19 cellular contexts compared by ENCODE assay signal in the genomic region with DNA sequence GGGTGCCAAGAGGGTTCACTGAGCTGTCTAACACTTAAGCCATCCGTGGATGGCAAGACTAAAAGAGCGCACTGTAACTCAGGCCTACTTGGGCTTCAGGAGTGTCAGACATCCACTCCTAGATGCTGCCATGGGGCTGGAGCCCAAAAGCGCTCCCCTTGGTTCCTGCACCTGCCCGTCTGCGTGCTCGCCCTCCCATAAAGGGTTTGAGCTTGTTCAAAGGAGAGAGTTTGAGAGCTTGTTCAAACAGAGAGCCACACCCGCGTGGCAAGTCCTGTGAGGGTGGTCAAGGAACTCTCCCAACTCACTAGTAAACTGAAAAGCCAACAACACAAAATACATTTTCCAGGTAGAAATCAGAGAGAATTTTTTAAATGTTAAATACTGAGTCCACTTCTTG.
A peak's percentile ranks its signal among the peaks of the same experiment; 100 is the strongest.
DNase-seq lines count a peak whose midpoint lies in the region; ATAC-seq and TF ChIP-seq lines count a peak whose summit lies in the region.
"Had no signal": no experiment of that assay in that cellular context is flagged by ENCODE, and none has a peak within 500 bp of the region (broad histone marks: within the 10 kb centered on the region; RNA-seq: fewer than 3 reads in every experiment).

No MANE protein-coding gene starts in this region.

- H3K27ac Mint-ChIP-seq in GM23338 (no peak overlapping the region), WTC11 (no peak overlapping the region)
- no peak overlapping the region for H3K27ac Mint-ChIP-seq in stimulated activated memory B cell treated with anti-CD40 and anti-IgM and Interleukin-4, amounts not matched to agents 10 μg/mL and 1 μg/mL and 100 μg/mL, for 72 hours
- H3K27ac Mint-ChIP-seq: CD4-positive, CD25-positive, alpha-beta regulatory T cell; CD8-positive, alpha-beta memory T cell; HFFc6; IgD-negative memory B cell had no signal

- H2AK5ac ChIP-seq in mesendoderm (ENCODE audit: low read length): no peak overlapping the region

- no peaks in the 10 kb centered on the region for H3K9me3 ChIP-seq in left lung
- H3K9me3 ChIP-seq: BE2C had no signal

- peak overlapping the region; percentile 19 for H2AFZ ChIP-seq in GM23338
- H2AFZ ChIP-seq: GM23248 had no signal

- no peak overlapping the region for H3K4ac ChIP-seq in mesendoderm (ENCODE audit: low read depth, low read length)

- no peaks in the 10 kb centered on the region for H3K79me1 ChIP-seq in mesendoderm (ENCODE audit: low read length)

- no CpG with 5 or more reads among the region's 8 CpGs for WGBS in mesendoderm (ENCODE audit: extremely low coverage, insufficient coverage, low lambda C conversion rate)

- no peak overlapping the region for H3K56ac ChIP-seq in mesendoderm (ENCODE audit: low read length)

- TF ChIP-seq CTCF in GM23338 (conservative IDR thresholded peaks at IDR 0.05; ENCODE audit: low read depth in 2 of 2) (no peak), left lung (IDR thresholded peaks at IDR 0.05) (no peak), WTC11 (IDR thresholded peaks at IDR 0.05) (no peak)

- no peak overlapping the region for H4K5ac ChIP-seq in mesendoderm (ENCODE audit: low read length)

- no peaks in the 10 kb centered on the region for H4K20me1 ChIP-seq in GM23338 (replicated peaks; ENCODE audit: insufficient read depth)

- H3K4me1 ChIP-seq in GM23338 (ENCODE audit: insufficient read depth) (no peaks in the 10 kb centered on the region), left lung (peaks cover 0 to 10% of the 10 kb centered on the region in 2 donors), mesendoderm (ENCODE audit: control insufficient read depth, low read depth, low read length) (no peaks in the 10 kb centered on the region)
- H3K4me1 ChIP-seq: BE2C had no signal

- H3K27me3 Mint-ChIP-seq in GM23338 (ENCODE audit: insufficient read depth, low read depth, poor library complexity) (no peaks in the 10 kb centered on the region), WTC11 (ENCODE audit: low read depth) (no peaks in the 10 kb centered on the region)
- no peaks in the 10 kb centered on the region for H3K27me3 Mint-ChIP-seq in stimulated activated memory B cell treated with anti-CD40 and anti-IgM and Interleukin-4, amounts not matched to agents 10 μg/mL and 1 μg/mL and 100 μg/mL, for 72 hours
- H3K27me3 Mint-ChIP-seq: CD4-positive, CD25-positive, alpha-beta regulatory T cell; CD8-positive, alpha-beta memory T cell; IgD-negative memory B cell had no signal

- H3K18ac ChIP-seq in mesendoderm (ENCODE audit: low read length): no peak overlapping the region

- POLR2A ChIA-PET in WTC11 (lab: Charles Lee): no interaction called here

- no peak overlapping the region for H4K8ac ChIP-seq in mesendoderm (ENCODE audit: low read depth, low read length)

- intact Hi-C loops in left lung (cut with DNase I): no loop called here

- H3K4me2 ChIP-seq in GM23338: no peak overlapping the region
- H3K4me2 ChIP-seq in mesendoderm (ENCODE audit: low read length): no peak overlapping the region

- CTCF ChIA-PET in WTC11 (lab: Charles Lee): interaction anchor here (1.5 kb wide), 1 partner anchor 9 kb away, joined by 11 read pairs; no protein-coding TSS in a partner anchor

- no peak overlapping the region for H3K27ac ChIP-seq in GM23338 (ENCODE audit: low read depth)
- no peak overlapping the region for H3K27ac ChIP-seq in left lung
- no peak overlapping the region for H3K27ac ChIP-seq in mesendoderm (ENCODE audit: low read depth, low read length)
- H3K27ac ChIP-seq: GM23248 had no signal

- DNase-seq in COLO668 (lab: John Stamatoyannopoulos, UW; ENCODE audit: unreplicated experiment) (peak; percentile 8), GM23338 (ENCODE audit: low spot score) (no peak), left lung (peak; percentile 32 to 69), WTC11 (ENCODE audit: low spot score) (no peak), mesendoderm (no peak)
- DNase-seq: ACHN; BE2C; C1 segment of cervical spinal cord; CD4-positive, CD25-positive, alpha-beta regulatory T cell; CD8-positive, alpha-beta memory T cell; DMS153; DMS79; GDM1; GM23248; HFFc6 had no signal

- no peaks in the 10 kb centered on the region for H3K9me2 ChIP-seq in GM23338 (ENCODE audit: insufficient read depth)

- no peak overlapping the region for H3K9ac ChIP-seq in mesendoderm (ENCODE audit: low read length)
- H3K9ac ChIP-seq: GM23248 had no signal

- no peaks in the 10 kb centered on the region for H3K27me3 ChIP-seq in GM23338 (ENCODE audit: insufficient read depth)
- H3K27me3 ChIP-seq in left lung: no peaks in the 10 kb centered on the region
- H3K27me3 ChIP-seq in mesendoderm (ENCODE audit: insufficient read depth, low read length, poor library complexity): no peaks in the 10 kb centered on the region
- H3K27me3 ChIP-seq: BE2C had no signal

- H2BK120ac ChIP-seq in mesendoderm (ENCODE audit: low read depth, low read length): no peak overlapping the region

- H3F3A ChIP-seq in GM23338 (replicated peaks; ENCODE audit: low read depth): no peaks in the 10 kb centered on the region

- no peaks in the 10 kb centered on the region for H3K9me3 Mint-ChIP-seq in GM23338
- no peaks in the 10 kb centered on the region for H3K9me3 Mint-ChIP-seq in stimulated activated memory B cell treated with anti-CD40 and anti-IgM and Interleukin-4, amounts not matched to agents 10 μg/mL and 1 μg/mL and 100 μg/mL, for 72 hours
- H3K9me3 Mint-ChIP-seq in WTC11: no peaks in the 10 kb centered on the region
- H3K9me3 Mint-ChIP-seq: HFFc6, IgD-negative memory B cell had no signal

- no peaks in the 10 kb centered on the region for H3K79me2 ChIP-seq in GM23338 (replicated peaks; ENCODE audit: insufficient read depth)
- H3K79me2 ChIP-seq in mesendoderm (ENCODE audit: control insufficient read depth, insufficient read depth, low read length): no peaks in the 10 kb centered on the region

- H3K4me1 Mint-ChIP-seq in GM23338 (0 out of 3 replicates have a peak, but pooled peaks cover 2% of the 10 kb centered on the region), WTC11 (0 out of 2 replicates have a peak, but pooled peaks cover 7% of the 10 kb centered on the region)
- H3K4me1 Mint-ChIP-seq in stimulated activated memory B cell treated with anti-CD40 and anti-IgM and Interleukin-4, amounts not matched to agents 10 μg/mL and 1 μg/mL and 100 μg/mL, for 72 hours: no peaks in the 10 kb centered on the region
- H3K4me1 Mint-ChIP-seq: CD4-positive, CD25-positive, alpha-beta regulatory T cell; CD8-positive, alpha-beta memory T cell; IgD-negative memory B cell had no signal

- H3K36me3 Mint-ChIP-seq in GM23338 (ENCODE audit: low read depth): no peaks in the 10 kb centered on the region
- H3K36me3 Mint-ChIP-seq in stimulated activated memory B cell treated with anti-CD40 and anti-IgM and Interleukin-4, amounts not matched to agents 10 μg/mL and 1 μg/mL and 100 μg/mL, for 72 hours: no peaks in the 10 kb centered on the region
- no peaks in the 10 kb centered on the region for H3K36me3 Mint-ChIP-seq in WTC11
- H3K36me3 Mint-ChIP-seq: CD4-positive, CD25-positive, alpha-beta regulatory T cell had no signal

- no peak overlapping the region for H3K23ac ChIP-seq in mesendoderm (ENCODE audit: low read length)

- H3K36me3 ChIP-seq in GM23338 (ENCODE audit: insufficient read depth): no peaks in the 10 kb centered on the region
- no peaks in the 10 kb centered on the region for H3K36me3 ChIP-seq in left lung
- no peaks in the 10 kb centered on the region for H3K36me3 ChIP-seq in mesendoderm (ENCODE audit: control insufficient read depth, insufficient read depth, low read length)
- H3K36me3 ChIP-seq: BE2C had no signal

- no peak overlapping the region for H2BK15ac ChIP-seq in mesendoderm (replicated peaks; ENCODE audit: low read depth)

- no peak overlapping the region for H2BK5ac ChIP-seq in mesendoderm (ENCODE audit: low read length)

- no peak overlapping the region for H3K4me3 Mint-ChIP-seq in GM23338
- no peak overlapping the region for H3K4me3 Mint-ChIP-seq in stimulated activated memory B cell treated with anti-CD40 and anti-IgM and Interleukin-4, amounts not matched to agents 10 μg/mL and 1 μg/mL and 100 μg/mL, for 72 hours
- no peak overlapping the region for H3K4me3 Mint-ChIP-seq in WTC11
- H3K4me3 Mint-ChIP-seq: CD4-positive, CD25-positive, alpha-beta regulatory T cell; CD8-positive, alpha-beta memory T cell; HFFc6; IgD-negative memory B cell had no signal

- H3K4me3 ChIP-seq in GM23338 (no peak overlapping the region), left lung (no peak overlapping the region), mesendoderm (ENCODE audit: low read length) (no peak overlapping the region)
- H3K4me3 ChIP-seq: GM23248 had no signal

- ATAC-seq in GM23338 (no peak), left lung (peak; percentile 76), WTC11 (no peak), HG03045 (IDR thresholded peaks at IDR 0.05; ENCODE audit: unreplicated experiment) (no peak)
- ATAC-seq in stimulated activated memory B cell treated with anti-CD40 and anti-IgM and Interleukin-4, amounts not matched to agents 10 μg/mL and 1 μg/mL and 100 μg/mL, for 72 hours: peak; percentile 27
- ATAC-seq: HCT116 had no signal

TF ChIP-seq in GM23338, 12 proteins besides CTCF, POLR2A, EP300 and RAD21 (continues in another document):
- TF ChIP-seq, protein P1, sequence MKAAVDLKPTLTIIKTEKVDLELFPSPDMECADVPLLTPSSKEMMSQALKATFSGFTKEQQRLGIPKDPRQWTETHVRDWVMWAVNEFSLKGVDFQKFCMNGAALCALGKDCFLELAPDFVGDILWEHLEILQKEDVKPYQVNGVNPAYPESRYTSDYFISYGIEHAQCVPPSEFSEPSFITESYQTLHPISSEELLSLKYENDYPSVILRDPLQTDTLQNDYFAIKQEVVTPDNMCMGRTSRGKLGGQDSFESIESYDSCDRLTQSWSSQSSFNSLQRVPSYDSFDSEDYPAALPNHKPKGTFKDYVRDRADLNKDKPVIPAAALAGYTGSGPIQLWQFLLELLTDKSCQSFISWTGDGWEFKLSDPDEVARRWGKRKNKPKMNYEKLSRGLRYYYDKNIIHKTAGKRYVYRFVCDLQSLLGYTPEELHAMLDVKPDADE (IDR thresholded peaks at IDR 0.05): no peak
- no peak for TF ChIP-seq NANOG (IDR thresholded peaks at IDR 0.05; ENCODE audit: borderline replicate concordance)
- no peak for TF ChIP-seq CREB1 (CRISPR knock-in tag; IDR thresholded peaks at IDR 0.05; ENCODE audit: low read depth)
- no peak for TF ChIP-seq POLR2AphosphoS5 (IDR thresholded peaks at IDR 0.05; ENCODE audit: low read depth)

TF ChIP-seq in WTC11, 78 proteins besides CTCF, POLR2A, EP300 and RAD21 (continues in another document):
- TF ChIP-seq, protein P2, sequence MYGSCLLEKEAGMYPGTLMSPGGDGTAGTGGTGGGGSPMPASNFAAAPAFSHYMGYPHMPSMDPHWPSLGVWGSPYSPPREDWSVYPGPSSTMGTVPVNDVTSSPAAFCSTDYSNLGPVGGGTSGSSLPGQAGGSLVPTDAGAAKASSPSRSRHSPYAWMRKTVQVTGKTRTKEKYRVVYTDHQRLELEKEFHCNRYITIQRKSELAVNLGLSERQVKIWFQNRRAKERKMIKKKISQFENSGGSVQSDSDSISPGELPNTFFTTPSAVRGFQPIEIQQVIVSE (CRISPR knock-in tag; IDR thresholded peaks at IDR 0.05; ENCODE audit: borderline replicate concordance): no peak
- no peak for TF ChIP-seq NFE2L1 (CRISPR knock-in tag; IDR thresholded peaks at IDR 0.05)
- no peak for TF ChIP-seq MXD4 (CRISPR knock-in tag; IDR thresholded peaks at IDR 0.05; ENCODE audit: borderline replicate concordance)
- TF ChIP-seq TEAD1 (CRISPR knock-in tag; IDR thresholded peaks at IDR 0.05): no peak
- no peak for TF ChIP-seq ZNF232 (CRISPR knock-in tag; IDR thresholded peaks at IDR 0.05)
- no peak for TF ChIP-seq ZNF263 (CRISPR knock-in tag; IDR thresholded peaks at IDR 0.05; ENCODE audit: low read depth)

Comparison
In these comparisons a context has a peak if more than half of its experiments do, and no peak if none do; other contexts are left out.
1. DNase-seq: peak in COLO668 (single experiment) and left lung (2 of 2); none in GM23338 (single experiment), WTC11 (single experiment) and mesendoderm (single experiment).
2. ATAC-seq: peak in left lung (single experiment) and stimulated activated memory B cell treated with anti-CD40 and anti-IgM and Interleukin-4, amounts not matched to agents 10 μg/mL and 1 μg/mL and 100 μg/mL, for 72 hours (single experiment); none in GM23338 (single experiment), WTC11 (single experiment) and HG03045 (single experiment).